In the genomic region with DNA sequence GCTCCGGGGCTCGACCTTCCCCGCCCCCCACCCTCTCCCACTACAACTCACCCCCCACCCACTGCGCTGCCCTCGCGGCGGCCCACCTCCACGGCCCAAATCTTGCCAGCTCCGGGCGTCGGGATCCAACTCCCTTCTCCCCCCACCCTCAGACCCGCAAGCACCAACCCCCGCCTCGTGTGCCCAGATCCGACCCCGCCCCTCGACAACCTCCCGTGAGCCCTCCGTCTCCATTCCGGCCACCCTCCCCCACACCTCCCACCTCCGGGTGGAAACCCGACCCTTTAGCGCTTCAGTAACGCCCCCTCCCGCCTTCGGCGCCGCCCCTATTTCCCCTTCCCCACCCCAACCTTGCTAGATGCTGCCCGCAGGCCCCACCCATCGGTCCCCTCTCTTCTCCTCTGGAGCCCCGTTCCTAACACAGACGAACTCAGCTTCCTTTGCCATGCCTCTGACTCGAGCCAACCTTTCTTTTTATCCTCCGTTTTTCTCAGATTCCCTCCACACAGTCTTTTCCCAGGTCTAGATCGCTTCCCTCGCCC, we compare ENCODE assay signal across 1 cellular context.
TF ChIP-seq lines count a peak whose summit lies in the region.

No MANE protein-coding gene starts in this region.

TF ChIP-seq in K562, 482 proteins besides CTCF, POLR2A, EP300 and RAD21 (continued from another document and continues in another):
- TF ChIP-seq CREB3L1 (IDR thresholded peaks at IDR 0.05; ENCODE audit: borderline replicate concordance, low read depth) (no peak), POLR3G (IDR thresholded peaks at IDR 0.05; ENCODE audit: extremely low read depth, insufficient read length, insufficient replicate concordance) (no peak), ADNP (tag; IDR thresholded peaks at IDR 0.05) (no peak), ATF1 (CRISPR knock-in tag; IDR thresholded peaks at IDR 0.05) (no peak), ATF1 (tag; IDR thresholded peaks at IDR 0.05) (no peak), WHSC1 (IDR thresholded peaks at IDR 0.05; ENCODE audit: low read length) (no peak), SMARCC2 (IDR thresholded peaks at IDR 0.05; ENCODE audit: low read depth) (no peak), PCBP2 (IDR thresholded peaks at IDR 0.05; ENCODE audit: low read depth, low read length, poor library complexity, severe bottlenecking) (no peak), ARHGAP35 (IDR thresholded peaks at IDR 0.05; ENCODE audit: partially characterized antibody) (no peak), ESRRB (CRISPR knock-in tag; IDR thresholded peaks at IDR 0.05; ENCODE audit: borderline replicate concordance) (no peak), CREBBP (IDR thresholded peaks at IDR 0.05; ENCODE audit: low read depth, low read length) (no peak), NR2C1 (IDR thresholded peaks at IDR 0.05) (no peak), NR2C1 (tag; IDR thresholded peaks at IDR 0.05) (no peak), ASH1L (IDR thresholded peaks at IDR 0.05; ENCODE audit: borderline replicate concordance, low read depth, partially characterized antibody) (no peak), CBX8 (IDR thresholded peaks at IDR 0.05; ENCODE audit: borderline replicate concordance, extremely low read depth, low read depth, low read length, poor library complexity, severe bottlenecking) (no peak), POLR2G (IDR thresholded peaks at IDR 0.05; ENCODE audit: low read depth, low read length) (no peak), SMARCA4 (IDR thresholded peaks at IDR 0.05) (peak; percentile 26; the same call in 1 of the 2 replicates), ZNF318 (IDR thresholded peaks at IDR 0.05; ENCODE audit: borderline replicate concordance in 1 of 2, low read depth in 1 of 2) (no peak), ZNF655 (CRISPR knock-in tag; IDR thresholded peaks at IDR 0.05) (no peak), E2F3 (CRISPR knock-in tag; IDR thresholded peaks at IDR 0.05) (no peak), ZBTB1 (CRISPR knock-in tag; IDR thresholded peaks at IDR 0.05; ENCODE audit: borderline replicate concordance, low read depth) (no peak), HDAC1 (IDR thresholded peaks at IDR 0.05) (0 out of 4 replicates have a peak, but pooled peaks of 1 of the 2 experiments have one; percentile 33), ELF4 (CRISPR knock-in tag; IDR thresholded peaks at IDR 0.05) (0 out of 2 replicates have a peak, but pooled peaks have one; percentile 9), ZNF785 (CRISPR knock-in tag; IDR thresholded peaks at IDR 0.05) (no peak), EGR1 (conservative IDR thresholded peaks at IDR 0.05) (peak; percentile 76), NCOR1 (IDR thresholded peaks at IDR 0.05) (no peak), ZNF146 (CRISPR knock-in tag; IDR thresholded peaks at IDR 0.05; ENCODE audit: unreplicated experiment) (no peak), ELK3 (CRISPR knock-in tag; IDR thresholded peaks at IDR 0.05) (no peak), BCL6 (CRISPR knock-in tag; IDR thresholded peaks at IDR 0.05) (no peak), HNRNPUL1 (IDR thresholded peaks at IDR 0.05; ENCODE audit: low read length) (no peak), PPARD (CRISPR knock-in tag; IDR thresholded peaks at IDR 0.05) (no peak)
- TF ChIP-seq, protein P1, sequence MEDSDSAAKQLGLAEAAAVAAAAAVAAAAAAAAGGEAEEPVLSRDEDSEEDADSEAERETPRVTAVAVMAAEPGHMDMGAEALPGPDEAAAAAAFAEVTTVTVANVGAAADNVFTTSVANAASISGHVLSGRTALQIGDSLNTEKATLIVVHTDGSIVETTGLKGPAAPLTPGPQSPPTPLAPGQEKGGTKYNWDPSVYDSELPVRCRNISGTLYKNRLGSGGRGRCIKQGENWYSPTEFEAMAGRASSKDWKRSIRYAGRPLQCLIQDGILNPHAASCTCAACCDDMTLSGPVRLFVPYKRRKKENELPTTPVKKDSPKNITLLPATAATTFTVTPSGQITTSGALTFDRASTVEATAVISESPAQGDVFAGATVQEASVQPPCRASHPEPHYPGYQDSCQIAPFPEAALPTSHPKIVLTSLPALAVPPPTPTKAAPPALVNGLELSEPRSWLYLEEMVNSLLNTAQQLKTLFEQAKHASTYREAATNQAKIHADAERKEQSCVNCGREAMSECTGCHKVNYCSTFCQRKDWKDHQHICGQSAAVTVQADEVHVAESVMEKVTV (CRISPR knock-in tag; IDR thresholded peaks at IDR 0.05): no peak
- TF ChIP-seq, protein P2, sequence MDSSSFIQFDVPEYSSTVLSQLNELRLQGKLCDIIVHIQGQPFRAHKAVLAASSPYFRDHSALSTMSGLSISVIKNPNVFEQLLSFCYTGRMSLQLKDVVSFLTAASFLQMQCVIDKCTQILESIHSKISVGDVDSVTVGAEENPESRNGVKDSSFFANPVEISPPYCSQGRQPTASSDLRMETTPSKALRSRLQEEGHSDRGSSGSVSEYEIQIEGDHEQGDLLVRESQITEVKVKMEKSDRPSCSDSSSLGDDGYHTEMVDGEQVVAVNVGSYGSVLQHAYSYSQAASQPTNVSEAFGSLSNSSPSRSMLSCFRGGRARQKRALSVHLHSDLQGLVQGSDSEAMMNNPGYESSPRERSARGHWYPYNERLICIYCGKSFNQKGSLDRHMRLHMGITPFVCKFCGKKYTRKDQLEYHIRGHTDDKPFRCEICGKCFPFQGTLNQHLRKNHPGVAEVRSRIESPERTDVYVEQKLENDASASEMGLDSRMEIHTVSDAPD (CRISPR knock-in tag; IDR thresholded peaks at IDR 0.05): no peak
- TF ChIP-seq, protein P3, sequence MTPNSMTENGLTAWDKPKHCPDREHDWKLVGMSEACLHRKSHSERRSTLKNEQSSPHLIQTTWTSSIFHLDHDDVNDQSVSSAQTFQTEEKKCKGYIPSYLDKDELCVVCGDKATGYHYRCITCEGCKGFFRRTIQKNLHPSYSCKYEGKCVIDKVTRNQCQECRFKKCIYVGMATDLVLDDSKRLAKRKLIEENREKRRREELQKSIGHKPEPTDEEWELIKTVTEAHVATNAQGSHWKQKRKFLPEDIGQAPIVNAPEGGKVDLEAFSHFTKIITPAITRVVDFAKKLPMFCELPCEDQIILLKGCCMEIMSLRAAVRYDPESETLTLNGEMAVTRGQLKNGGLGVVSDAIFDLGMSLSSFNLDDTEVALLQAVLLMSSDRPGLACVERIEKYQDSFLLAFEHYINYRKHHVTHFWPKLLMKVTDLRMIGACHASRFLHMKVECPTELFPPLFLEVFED (CRISPR knock-in tag; conservative IDR thresholded peaks at IDR 0.05): no peak
- TF ChIP-seq, protein P4, sequence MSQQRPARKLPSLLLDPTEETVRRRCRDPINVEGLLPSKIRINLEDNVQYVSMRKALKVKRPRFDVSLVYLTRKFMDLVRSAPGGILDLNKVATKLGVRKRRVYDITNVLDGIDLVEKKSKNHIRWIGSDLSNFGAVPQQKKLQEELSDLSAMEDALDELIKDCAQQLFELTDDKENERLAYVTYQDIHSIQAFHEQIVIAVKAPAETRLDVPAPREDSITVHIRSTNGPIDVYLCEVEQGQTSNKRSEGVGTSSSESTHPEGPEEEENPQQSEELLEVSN (IDR thresholded peaks at IDR 0.05; ENCODE audit: borderline replicate concordance in 1 of 2, extremely low read depth in 1 of 2, insufficient read depth in 1 of 2, insufficient read length in 1 of 2, low read depth in 1 of 2, low read length in 1 of 2, poor library complexity in 1 of 2, severe bottlenecking in 1 of 2): peak in 1 of 2 experiments; percentile 9
- TF ChIP-seq, protein P5, sequence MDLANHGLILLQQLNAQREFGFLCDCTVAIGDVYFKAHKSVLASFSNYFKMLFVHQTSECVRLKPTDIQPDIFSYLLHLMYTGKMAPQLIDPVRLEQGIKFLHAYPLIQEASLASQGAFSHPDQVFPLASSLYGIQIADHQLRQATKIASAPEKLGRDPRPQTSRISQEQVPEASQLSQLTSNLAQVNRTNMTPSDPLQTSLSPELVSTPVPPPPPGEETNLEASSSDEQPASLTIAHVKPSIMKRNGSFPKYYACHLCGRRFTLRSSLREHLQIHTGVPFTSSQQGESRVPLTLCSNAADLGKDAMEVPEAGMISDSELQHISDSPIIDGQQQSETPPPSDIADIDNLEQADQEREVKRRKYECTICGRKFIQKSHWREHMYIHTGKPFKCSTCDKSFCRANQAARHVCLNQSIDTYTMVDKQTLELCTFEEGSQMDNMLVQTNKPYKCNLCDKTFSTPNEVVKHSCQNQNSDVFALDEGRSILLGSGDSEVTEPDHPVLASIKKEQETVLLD (IDR thresholded peaks at IDR 0.05): no peak
- TF ChIP-seq, protein P6, sequence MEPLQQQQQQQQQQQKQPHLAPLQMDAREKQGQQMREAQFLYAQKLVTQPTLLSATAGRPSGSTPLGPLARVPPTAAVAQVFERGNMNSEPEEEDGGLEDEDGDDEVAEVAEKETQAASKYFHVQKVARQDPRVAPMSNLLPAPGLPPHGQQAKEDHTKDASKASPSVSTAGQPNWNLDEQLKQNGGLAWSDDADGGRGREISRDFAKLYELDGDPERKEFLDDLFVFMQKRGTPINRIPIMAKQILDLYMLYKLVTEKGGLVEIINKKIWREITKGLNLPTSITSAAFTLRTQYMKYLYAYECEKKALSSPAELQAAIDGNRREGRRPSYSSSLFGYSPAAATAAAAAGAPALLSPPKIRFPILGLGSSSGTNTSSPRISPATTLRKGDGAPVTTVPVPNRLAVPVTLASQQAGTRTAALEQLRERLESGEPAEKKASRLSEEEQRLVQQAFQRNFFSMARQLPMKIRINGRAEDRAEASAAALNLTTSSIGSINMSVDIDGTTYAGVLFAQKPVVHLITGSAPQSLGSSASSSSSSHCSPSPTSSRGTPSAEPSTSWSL (CRISPR knock-in tag; IDR thresholded peaks at IDR 0.05; ENCODE audit: borderline replicate concordance): no peak
